Comparison of ENCODE assay signal across 8 cellular contexts in the genomic region with DNA sequence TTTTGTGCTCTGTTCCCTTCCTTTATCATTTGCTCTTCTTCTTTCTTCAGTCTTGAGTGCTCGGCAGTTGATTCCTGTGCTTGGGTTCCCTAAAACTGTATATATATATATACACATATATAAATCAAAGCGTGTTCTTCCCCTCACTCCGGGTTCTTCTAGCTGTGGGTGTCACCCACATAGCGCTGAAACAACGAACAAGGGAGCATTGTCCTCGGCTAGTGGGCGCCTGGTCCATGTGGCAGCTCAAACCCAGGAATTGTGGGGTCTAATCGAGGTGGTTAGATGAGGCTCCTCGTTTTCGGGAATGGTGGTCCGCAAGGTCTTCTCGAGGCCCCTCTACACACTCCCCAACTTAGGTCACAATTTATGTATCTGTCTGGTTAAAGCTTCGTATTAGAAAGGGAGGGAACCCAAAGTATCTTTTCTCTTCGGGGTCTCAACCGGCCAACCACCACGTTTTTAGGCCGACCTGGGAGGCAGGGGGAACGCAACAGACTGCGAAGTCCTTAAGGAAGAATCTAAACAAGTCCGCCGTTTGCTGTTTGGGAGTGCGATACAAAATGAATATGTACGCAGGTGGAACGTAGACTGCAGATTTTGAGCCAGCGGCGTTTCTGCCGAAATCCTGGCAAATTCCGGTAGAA. TPM values are rescaled to one million over a fixed set of nuclear protein-coding genes. Genes with fewer than 3 reads are reported as not detected.
DNase-seq lines count a peak whose midpoint lies in the region; ATAC-seq and TF ChIP-seq lines count a peak whose summit lies in the region.

No MANE protein-coding gene starts in this region.

- H3K27ac ChIP-seq in ACC112 (ENCODE audit: low read depth, low read length) (peak overlapping the region; percentile 78; the same call in 1 of the 2 replicates), GM23338 (ENCODE audit: low read depth) (peak overlapping the region; percentile 99)

- no peak for DNase-seq in GM23338 (ENCODE audit: low spot score)
- no peak for DNase-seq in activated CD4-positive, alpha-beta memory T cell treated with anti-CD3 and anti-CD28 coated beads, Interleukin-2, amount 10 ng/mL, durations not matched to agents 7 days and 5 days
- no peak for DNase-seq in left cardiac atrium
- no peak for DNase-seq in retinal pigment epithelial cell (ENCODE audit: low read depth)
- no peak for DNase-seq in stimulated activated naive CD4-positive, alpha-beta T cell (lab: John Stamatoyannopoulos, UW)

- 0 out of 2 replicates have a peak, but pooled peaks cover 4% of the 10 kb centered on the region for H3F3A ChIP-seq in GM23338 (replicated peaks; ENCODE audit: low read depth)

- no peaks in the 10 kb centered on the region for H3K9me3 Mint-ChIP-seq in GM23338
- H3K9me3 Mint-ChIP-seq in activated CD4-positive, alpha-beta memory T cell treated with anti-CD3 and anti-CD28 coated beads, Interleukin-2, amount 10 ng/mL, durations not matched to agents 7 days and 5 days = no peaks in the 10 kb centered on the region

- H3K4me1 ChIP-seq in ACC112 (ENCODE audit: control insufficient read depth, insufficient read depth, low read length, unreplicated experiment) = peaks cover 11% of the 10 kb centered on the region
- H3K4me1 ChIP-seq in GM23338 (ENCODE audit: insufficient read depth) = peaks cover 30% of the 10 kb centered on the region

- CTCF ChIA-PET in activated CD4-positive, alpha-beta memory T cell treated with anti-CD3 and anti-CD28 coated beads, Interleukin-2, amount 10 ng/mL, durations not matched to agents 7 days and 5 days (lab: Charles Lee) = interaction anchor here (1.1 to 2.9 kb wide), 10 partner anchors 9 to 112 kb away, joined by 3 to 17 read pairs (median 4); a partner anchor contains a TSS

- peak; percentile 15 for ATAC-seq in GM23338
- peak; percentile 16 to 17 for ATAC-seq in left cardiac atrium
- ATAC-seq in GM21825 (IDR thresholded peaks at IDR 0.05; ENCODE audit: unreplicated experiment) = no peak
- no peak for ATAC-seq in HG02970 (IDR thresholded peaks at IDR 0.05; ENCODE audit: low FRiP score, unreplicated experiment)

- H3K4me1 Mint-ChIP-seq in GM23338 = peaks cover 31% of the 10 kb centered on the region
- peaks cover 20% of the 10 kb centered on the region for H3K4me1 Mint-ChIP-seq in activated CD4-positive, alpha-beta memory T cell treated with anti-CD3 and anti-CD28 coated beads, Interleukin-2, amount 10 ng/mL, durations not matched to agents 7 days and 5 days

- TF ChIP-seq CTCF in GM23338 (conservative IDR thresholded peaks at IDR 0.05; ENCODE audit: low read depth in 2 of 2) = no peak
- no peak for TF ChIP-seq CTCF in retinal pigment epithelial cell (conservative IDR thresholded peaks at IDR 0.05; ENCODE audit: low read depth, low read length)

- intact Hi-C loops in left cardiac atrium (cut with DNase I) = loop anchor here in 1 of 2 donors (5.0 to 10.0 kb wide), 2 partner anchors 61 to 91 kb away; a partner anchor contains a TSS

- H3K27me3 ChIP-seq in ACC112 (ENCODE audit: insufficient read depth, low read length) (no peaks in the 10 kb centered on the region), GM23338 (ENCODE audit: insufficient read depth) (no peaks in the 10 kb centered on the region)

- H3K4me3 ChIP-seq in ACC112 (ENCODE audit: low read depth, low read length) (peak overlapping the region; percentile 83), GM23338 (peak overlapping the region; percentile 91), retinal pigment epithelial cell (ENCODE audit: low read length) (peak overlapping the region; percentile 78)

- peak overlapping the region; percentile 89 for H3K4me2 ChIP-seq in GM23338

- peaks cover 20% of the 10 kb centered on the region for H3K79me2 ChIP-seq in ACC112 (ENCODE audit: control insufficient read depth, insufficient read depth, low read length, unreplicated experiment)
- peaks cover 36% of the 10 kb centered on the region for H3K79me2 ChIP-seq in GM23338 (replicated peaks; ENCODE audit: insufficient read depth)

- 0 out of 2 replicates have a peak, but pooled peaks cover 3% of the 10 kb centered on the region for H3K9me2 ChIP-seq in GM23338 (ENCODE audit: insufficient read depth)

- no peaks in the 10 kb centered on the region for H3K36me3 ChIP-seq in ACC112 (ENCODE audit: insufficient read depth, low read length)
- no peaks in the 10 kb centered on the region for H3K36me3 ChIP-seq in GM23338 (ENCODE audit: insufficient read depth)

- H2AFZ ChIP-seq in ACC112 (ENCODE audit: low read length, unreplicated experiment) (peak overlapping the region; percentile 83), GM23338 (peak overlapping the region; percentile 77)

- H3K27ac Mint-ChIP-seq in GM23338 = peak overlapping the region; percentile 98
- H3K27ac Mint-ChIP-seq in activated CD4-positive, alpha-beta memory T cell treated with anti-CD3 and anti-CD28 coated beads, Interleukin-2, amount 10 ng/mL, durations not matched to agents 7 days and 5 days = peak overlapping the region; percentile 95

- peaks cover 5% of the 10 kb centered on the region; the same call in 1 of the 2 replicates for H4K20me1 ChIP-seq in GM23338 (replicated peaks; ENCODE audit: insufficient read depth)

- H3K4me3 Mint-ChIP-seq in GM23338 = peak overlapping the region; percentile 98
- peak overlapping the region; percentile 93 for H3K4me3 Mint-ChIP-seq in activated CD4-positive, alpha-beta memory T cell treated with anti-CD3 and anti-CD28 coated beads, Interleukin-2, amount 10 ng/mL, durations not matched to agents 7 days and 5 days

- POLR2A ChIA-PET in activated CD4-positive, alpha-beta memory T cell treated with anti-CD3 and anti-CD28 coated beads, Interleukin-2, amount 10 ng/mL, durations not matched to agents 7 days and 5 days (lab: Charles Lee) = interaction anchor here (0.6 to 3.0 kb wide), 18 partner anchors 8 to 412 kb away, joined by 3 to 28 read pairs (median 4); a partner anchor contains a TSS

- H3K36me3 Mint-ChIP-seq in GM23338 (ENCODE audit: low read depth) = no peaks in the 10 kb centered on the region
- peaks cover 10% of the 10 kb centered on the region for H3K36me3 Mint-ChIP-seq in activated CD4-positive, alpha-beta memory T cell treated with anti-CD3 and anti-CD28 coated beads, Interleukin-2, amount 10 ng/mL, durations not matched to agents 7 days and 5 days (ENCODE audit: low read depth)

- H3K27me3 Mint-ChIP-seq in GM23338 (ENCODE audit: insufficient read depth, low read depth, poor library complexity) = peaks cover 12% of the 10 kb centered on the region
- H3K27me3 Mint-ChIP-seq in activated CD4-positive, alpha-beta memory T cell treated with anti-CD3 and anti-CD28 coated beads, Interleukin-2, amount 10 ng/mL, durations not matched to agents 7 days and 5 days = peaks cover 3% of the 10 kb centered on the region

TF ChIP-seq in GM23338, 12 proteins besides CTCF, POLR2A, EP300 and RAD21:
- no peak for TF ChIP-seq EZH2 (IDR thresholded peaks at IDR 0.05; ENCODE audit: low read depth, unreplicated experiment)
- TF ChIP-seq JUNB (IDR thresholded peaks at IDR 0.05; ENCODE audit: unreplicated experiment) = no peak
- TF ChIP-seq, protein P1, sequence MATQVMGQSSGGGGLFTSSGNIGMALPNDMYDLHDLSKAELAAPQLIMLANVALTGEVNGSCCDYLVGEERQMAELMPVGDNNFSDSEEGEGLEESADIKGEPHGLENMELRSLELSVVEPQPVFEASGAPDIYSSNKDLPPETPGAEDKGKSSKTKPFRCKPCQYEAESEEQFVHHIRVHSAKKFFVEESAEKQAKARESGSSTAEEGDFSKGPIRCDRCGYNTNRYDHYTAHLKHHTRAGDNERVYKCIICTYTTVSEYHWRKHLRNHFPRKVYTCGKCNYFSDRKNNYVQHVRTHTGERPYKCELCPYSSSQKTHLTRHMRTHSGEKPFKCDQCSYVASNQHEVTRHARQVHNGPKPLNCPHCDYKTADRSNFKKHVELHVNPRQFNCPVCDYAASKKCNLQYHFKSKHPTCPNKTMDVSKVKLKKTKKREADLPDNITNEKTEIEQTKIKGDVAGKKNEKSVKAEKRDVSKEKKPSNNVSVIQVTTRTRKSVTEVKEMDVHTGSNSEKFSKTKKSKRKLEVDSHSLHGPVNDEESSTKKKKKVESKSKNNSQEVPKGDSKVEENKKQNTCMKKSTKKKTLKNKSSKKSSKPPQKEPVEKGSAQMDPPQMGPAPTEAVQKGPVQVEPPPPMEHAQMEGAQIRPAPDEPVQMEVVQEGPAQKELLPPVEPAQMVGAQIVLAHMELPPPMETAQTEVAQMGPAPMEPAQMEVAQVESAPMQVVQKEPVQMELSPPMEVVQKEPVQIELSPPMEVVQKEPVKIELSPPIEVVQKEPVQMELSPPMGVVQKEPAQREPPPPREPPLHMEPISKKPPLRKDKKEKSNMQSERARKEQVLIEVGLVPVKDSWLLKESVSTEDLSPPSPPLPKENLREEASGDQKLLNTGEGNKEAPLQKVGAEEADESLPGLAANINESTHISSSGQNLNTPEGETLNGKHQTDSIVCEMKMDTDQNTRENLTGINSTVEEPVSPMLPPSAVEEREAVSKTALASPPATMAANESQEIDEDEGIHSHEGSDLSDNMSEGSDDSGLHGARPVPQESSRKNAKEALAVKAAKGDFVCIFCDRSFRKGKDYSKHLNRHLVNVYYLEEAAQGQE (IDR thresholded peaks at IDR 0.05; ENCODE audit: unreplicated experiment) = no peak

RNA-seq across cellular contexts. Expression of a gene that starts 0.5 kb away (rescaled TPM):
- total RNA-seq in GM23338 (2014; rRNA removed; shearing (Covaris generic)) = 84.4 and 126 TPM in 2 replicates
- 107 and 141 TPM in 2 replicates for polyA plus RNA-seq in GM23338 (2016; fragmentation: Nextera tagmentation; extraction: Ambion mirVana)
- total RNA-seq in activated CD4-positive, alpha-beta memory T cell treated with anti-CD3 and anti-CD28 coated beads, Interleukin-2, amount 10 ng/mL, durations not matched to agents 7 days and 5 days = 100 to 1,000 TPM; 172 to 173 TPM
- 100 to 1,000 TPM; 241 to 284 TPM for total RNA-seq in left cardiac atrium

RNA-seq across cellular contexts. Expression of a gene that starts 3.9 kb away (rescaled TPM):
- 1.6 and 1.9 TPM in 2 replicates for total RNA-seq in GM23338 (2014; rRNA removed; shearing (Covaris generic))
- 2.2 and 4.0 TPM in 2 replicates for polyA plus RNA-seq in GM23338 (2016; fragmentation: Nextera tagmentation; extraction: Ambion mirVana)
- 1 to 10 TPM; 5.9 to 8.1 TPM for total RNA-seq in activated CD4-positive, alpha-beta memory T cell treated with anti-CD3 and anti-CD28 coated beads, Interleukin-2, amount 10 ng/mL, durations not matched to agents 7 days and 5 days
- 1 to 10 TPM; 3.2 to 8.6 TPM for total RNA-seq in left cardiac atrium

RNA-seq across cellular contexts. Expression of a gene that starts 54.0 kb away (rescaled TPM):
- not detected in 2 replicates for total RNA-seq in GM23338 (2014; rRNA removed; shearing (Covaris generic))
- polyA plus RNA-seq in GM23338 (2016; fragmentation: Nextera tagmentation; extraction: Ambion mirVana) = not detected in 2 replicates
- not detected for total RNA-seq in activated CD4-positive, alpha-beta memory T cell treated with anti-CD3 and anti-CD28 coated beads, Interleukin-2, amount 10 ng/mL, durations not matched to agents 7 days and 5 days
- total RNA-seq in left cardiac atrium = not detected

RNA-seq across cellular contexts. Expression of a gene that starts 55.1 kb away (rescaled TPM):
- 1.4 and 3.8 TPM in 2 replicates for total RNA-seq in GM23338 (2014; rRNA removed; shearing (Covaris generic))
- 1.7 and 2.2 TPM in 2 replicates for polyA plus RNA-seq in GM23338 (2016; fragmentation: Nextera tagmentation; extraction: Ambion mirVana)
- total RNA-seq in activated CD4-positive, alpha-beta memory T cell treated with anti-CD3 and anti-CD28 coated beads, Interleukin-2, amount 10 ng/mL, durations not matched to agents 7 days and 5 days = under 1 TPM in 1 of 2 experiments, not detected in 1; 0.28 TPM
- total RNA-seq in left cardiac atrium = under 1 TPM; 0.34 to 0.62 TPM

Comparison
In these comparisons a context has a peak if more than half of its experiments do, and no peak if none do; other contexts are left out.
1. ATAC-seq: peak in GM23338 (single experiment) and left cardiac atrium (2 of 2); none in GM21825 (single experiment) and HG02970 (single experiment).
2. Peak in every context shown above with its lines, with median percentiles within 50 percentile points of each other: H3K4me3 ChIP-seq.